In genomic region chrX:13283512-13283911, GRCh38 we compare ENCODE assay signal across 11 cellular contexts. TPM values are rescaled to one million over a fixed set of nuclear protein-coding genes. Genes with fewer than 3 reads are reported as not detected.
A peak's percentile ranks its signal among the peaks of the same experiment; 100 is the strongest.
DNase-seq lines count a peak whose midpoint lies in the region; ATAC-seq, FAIRE-seq and TF ChIP-seq lines count a peak whose summit lies in the region.
"Had no signal": no experiment of that assay in that cellular context is flagged by ENCODE, and none has a peak within 500 bp of the region (broad histone marks: within the 10 kb centered on the region; RNA-seq: fewer than 3 reads in every experiment).

No MANE protein-coding gene starts in this region.

- no peak overlapping the region for H3K4me3 ChIP-seq in cardiac fibroblast (replicated peaks in 1 of 2; ENCODE audit: low read depth in 2 of 2, low read length in 2 of 2)

- peak; percentile 5 for FAIRE-seq in GM12892 (lab: Jason Lieb, UNC)

- peaks cover 40% of the 10 kb centered on the region for H3K4me1 Mint-ChIP-seq in nephron
- H3K4me1 Mint-ChIP-seq in activated T-helper 2 cell treated with anti-CD3 and anti-CD28 coated beads, Interferon-gamma antibody, Interleukin-2, Interleukin-4, amounts not matched to agents 10 μg/mL and 5 μg/mL and 100 μg/mL, durations not matched to agents 14 hours and 24 hours and 36 hours (ENCODE audit: low read depth): peaks cover 7% of the 10 kb centered on the region

- no peak for TF ChIP-seq CTCF in cardiac fibroblast (IDR thresholded peaks at IDR 0.05; ENCODE audit: low read depth, low read length)
- no peak for TF ChIP-seq CTCF in nephron (IDR thresholded peaks at IDR 0.05; ENCODE audit: unreplicated experiment in 3 of 3)

- H3K36me3 Mint-ChIP-seq in nephron (ENCODE audit: low read depth): peaks cover 5% of the 10 kb centered on the region
- peaks cover 5% of the 10 kb centered on the region for H3K36me3 Mint-ChIP-seq in activated T-helper 2 cell treated with anti-CD3 and anti-CD28 coated beads, Interferon-gamma antibody, Interleukin-2, Interleukin-4, amounts not matched to agents 10 μg/mL and 5 μg/mL and 100 μg/mL, durations not matched to agents 14 hours and 24 hours and 36 hours (ENCODE audit: low read depth)

- no peaks in the 10 kb centered on the region for H3K27me3 Mint-ChIP-seq in nephron (ENCODE audit: low read depth)
- H3K27me3 Mint-ChIP-seq in activated T-helper 2 cell treated with anti-CD3 and anti-CD28 coated beads, Interferon-gamma antibody, Interleukin-2, Interleukin-4, amounts not matched to agents 10 μg/mL and 5 μg/mL and 100 μg/mL, durations not matched to agents 14 hours and 24 hours and 36 hours (ENCODE audit: low read depth): no peaks in the 10 kb centered on the region

- ATAC-seq in HG02588 (IDR thresholded peaks at IDR 0.05; ENCODE audit: unreplicated experiment): no peak
- ATAC-seq: Right ventricle myocardium inferior had no signal

- TF ChIP-seq POLR2A in GM12892 (IDR thresholded peaks at IDR 0.05; ENCODE audit: low read depth, low read length): no peak

- H3K4me3 Mint-ChIP-seq in nephron: no peak overlapping the region
- no peak overlapping the region for H3K4me3 Mint-ChIP-seq in activated T-helper 2 cell treated with anti-CD3 and anti-CD28 coated beads, Interferon-gamma antibody, Interleukin-2, Interleukin-4, amounts not matched to agents 10 μg/mL and 5 μg/mL and 100 μg/mL, durations not matched to agents 14 hours and 24 hours and 36 hours (ENCODE audit: low read depth)

- DNase-seq in GM12892 (ENCODE audit: insufficient read length) (no peak), NCI-H69 (lab: John Stamatoyannopoulos, UW) (peak; percentile 18), cardiac fibroblast (ENCODE audit: low read depth in 2 of 2) (peak; percentile 24 to 43), NCI-H1092 (lab: John Stamatoyannopoulos, UW) (no peak)
- DNase-seq in activated T-helper 2 cell treated with anti-CD3 and anti-CD28 coated beads, Interferon-gamma antibody, Interleukin-2, Interleukin-4, amounts not matched to agents 10 μg/mL and 5 μg/mL and 100 μg/mL, durations not matched to agents 14 hours and 24 hours and 36 hours (ENCODE audit: low spot score): no peak
- no peak for DNase-seq in stimulated activated CD4-positive, alpha-beta T cell treated with anti-CD3 and anti-CD28 coated beads, Interleukin-12 subunit alpha, Interleukin-12 subunit beta, amount 100 ng/mL, for 4 hours
- DNase-seq: DMS153, hippocampal formation had no signal

- intact Hi-C loops in activated T-helper 2 cell treated with anti-CD3 and anti-CD28 coated beads, Interferon-gamma antibody, Interleukin-2, Interleukin-4, amounts not matched to agents 10 μg/mL and 5 μg/mL and 100 μg/mL, durations not matched to agents 14 hours and 24 hours and 36 hours (cut with micrococcal nuclease): no loop called here

- H3K9me3 Mint-ChIP-seq in nephron: peaks cover 17% of the 10 kb centered on the region
- H3K9me3 Mint-ChIP-seq in activated T-helper 2 cell treated with anti-CD3 and anti-CD28 coated beads, Interferon-gamma antibody, Interleukin-2, Interleukin-4, amounts not matched to agents 10 μg/mL and 5 μg/mL and 100 μg/mL, durations not matched to agents 14 hours and 24 hours and 36 hours: peaks cover 6% of the 10 kb centered on the region

- H3K27ac Mint-ChIP-seq in nephron: peak overlapping the region; percentile 53 to 69 (median 68)
- no peak overlapping the region for H3K27ac Mint-ChIP-seq in activated T-helper 2 cell treated with anti-CD3 and anti-CD28 coated beads, Interferon-gamma antibody, Interleukin-2, Interleukin-4, amounts not matched to agents 10 μg/mL and 5 μg/mL and 100 μg/mL, durations not matched to agents 14 hours and 24 hours and 36 hours

RNA-seq across cellular contexts. Expression of gene ATXN3L, which starts 36.3 kb away (rescaled TPM):
- polyA plus RNA-seq in GM12892 (2012; ENCODE audit: missing spikeins): 1.1 TPM
- total RNA-seq in activated T-helper 2 cell treated with anti-CD3 and anti-CD28 coated beads, Interferon-gamma antibody, Interleukin-2, Interleukin-4, amounts not matched to agents 10 μg/mL and 5 μg/mL and 100 μg/mL, durations not matched to agents 14 hours and 24 hours and 36 hours: not detected in 2 replicates
- total RNA-seq: Right ventricle myocardium inferior had no signal

Comparison
In these comparisons a context has a peak if more than half of its experiments do, and no peak if none do; other contexts are left out.
1. DNase-seq: peak in NCI-H69 (single experiment) and cardiac fibroblast (2 of 2); none in GM12892 (single experiment), activated T-helper 2 cell treated with anti-CD3 and anti-CD28 coated beads, Interferon-gamma antibody, Interleukin-2, Interleukin-4, amounts not matched to agents 10 μg/mL and 5 μg/mL and 100 μg/mL, durations not matched to agents 14 hours and 24 hours and 36 hours (single experiment), stimulated activated CD4-positive, alpha-beta T cell treated with anti-CD3 and anti-CD28 coated beads, Interleukin-12 subunit alpha, Interleukin-12 subunit beta, amount 100 ng/mL, for 4 hours (single experiment) and NCI-H1092 (single experiment).